ENCODE assay signal across 16 cellular contexts in the genomic region with DNA sequence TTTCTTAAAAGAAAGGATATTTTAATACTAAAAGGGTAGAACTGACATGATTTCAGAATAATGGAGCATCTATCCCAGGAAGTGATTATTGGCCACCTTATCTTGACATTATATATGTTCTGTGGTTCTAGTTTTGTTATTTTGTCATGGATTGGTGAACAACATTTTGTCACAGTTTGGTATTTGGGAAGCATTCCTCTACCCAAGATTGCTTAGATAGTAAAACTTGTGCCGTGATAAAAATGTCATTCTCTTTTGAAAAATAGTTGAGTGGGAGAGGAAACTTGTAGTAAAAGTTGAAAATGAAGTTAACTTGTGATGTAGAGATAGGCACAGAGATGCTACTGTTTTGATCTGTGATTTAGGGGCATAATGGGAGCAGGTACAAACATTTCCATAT.
"Had no signal": no experiment of that assay in that cellular context is flagged by ENCODE, and none has a peak within 500 bp of the region (broad histone marks: within the 10 kb centered on the region; RNA-seq: fewer than 3 reads in every experiment).

No MANE protein-coding gene starts in this region.

- H3K27ac ChIP-seq: esophagus muscularis mucosa, vagina had no signal

- H3K27me3 ChIP-seq: breast epithelium, esophagus muscularis mucosa, sigmoid colon, tibial nerve, vagina had no signal

- DNase-seq: activated CD4-positive, alpha-beta T cell treated with anti-CD3 and anti-CD28 coated beads, Interleukin-2, amount 10 ng/mL, durations not matched to agents 7 days and 5 days; activated CD8-positive, alpha-beta memory T cell treated with anti-CD3 and anti-CD28 coated beads, Interleukin-2, amount 50 U/mL, for 4 hours; activated effector memory CD4-positive, alpha-beta T cell treated with Interleukin-2 at 50 U/mL for 16 hours; activated naive CD4-positive, alpha-beta T cell treated with anti-CD3 and anti-CD28 coated beads, Interleukin-2, amount 10 ng/mL, durations not matched to agents 7 days and 5 days; activated T-cell treated with anti-CD3 and anti-CD28 coated beads, Interleukin-2, amount 50 U/mL, for 48 hours; aorta; cerebellar nuclear complex; effector CD8-positive, alpha-beta T cell; posterior cingulate gyrus; sigmoid colon; substantia nigra had no signal

- H3K9me3 ChIP-seq: breast epithelium, esophagus muscularis mucosa, tibial nerve, vagina had no signal

- ATAC-seq: natural killer cell treated with Interleukin-12 subunit alpha and Interleukin-12 subunit beta and Interleukin-15 and Interleukin-18, amount 100 ng/mL, for 72 hours had no signal

- H3K4me3 ChIP-seq: breast epithelium, esophagus muscularis mucosa, sigmoid colon, tibial nerve, vagina had no signal

- H3K36me3 ChIP-seq: breast epithelium, esophagus muscularis mucosa, sigmoid colon, tibial nerve, vagina had no signal
